ENCODE assay signal across 25 cellular contexts in genomic region chr4:163911891-163912290, GRCh38.
"Had no signal": no experiment of that assay in that cellular context is flagged by ENCODE, and none has a peak within 500 bp of the region (broad histone marks: within the 10 kb centered on the region; RNA-seq: fewer than 3 reads in every experiment).

No MANE protein-coding gene starts in this region.

- H3K9me3 ChIP-seq: left ventricle myocardium inferior, stomach had no signal

- H3K27ac ChIP-seq: left ventricle myocardium inferior, parathyroid adenoma, skin epidermis, stomach had no signal

- H3K4me3 Mint-ChIP-seq: activated CD4-positive, alpha-beta memory T cell treated with anti-CD3 and anti-CD28 coated beads for 36 hours; activated naive CD4-positive, alpha-beta T cell treated with anti-CD3 and anti-CD28 coated beads for 36 hours; activated naive CD8-positive, alpha-beta T cell treated with anti-CD3 and anti-CD28 coated beads, Interleukin-2, amount 10 ng/mL, durations not matched to agents 7 days and 5 days; brain; nephron; stimulated activated memory B cell treated with anti-CD40 and anti-IgM and Interleukin-4, amounts not matched to agents 10 μg/mL and 1 μg/mL and 100 μg/mL, for 72 hours had no signal

- H3K9me3 Mint-ChIP-seq: activated CD4-positive, alpha-beta memory T cell treated with anti-CD3 and anti-CD28 coated beads for 36 hours; activated naive CD4-positive, alpha-beta T cell treated with anti-CD3 and anti-CD28 coated beads for 36 hours; activated naive CD8-positive, alpha-beta T cell treated with anti-CD3 and anti-CD28 coated beads, Interleukin-2, amount 10 ng/mL, durations not matched to agents 7 days and 5 days; brain; nephron; stimulated activated memory B cell treated with anti-CD40 and anti-IgM and Interleukin-4, amounts not matched to agents 10 μg/mL and 1 μg/mL and 100 μg/mL, for 72 hours had no signal

- DNase-seq: activated CD4-positive, alpha-beta memory T cell treated with anti-CD3 and anti-CD28 coated beads for 36 hours; activated CD4-positive, alpha-beta T cell treated with anti-CD3 and anti-CD28 coated beads for 4 hours; activated CD4-positive, CD25-positive, alpha-beta regulatory T cell; activated effector memory CD4-positive, alpha-beta T cell treated with Interleukin-2 at 50 U/mL for 16 hours; activated naive CD4-positive, alpha-beta T cell treated with anti-CD3 and anti-CD28 coated beads for 36 hours; activated naive CD8-positive, alpha-beta T cell treated with anti-CD3 and anti-CD28 coated beads, Interleukin-2, amount 10 ng/mL, durations not matched to agents 7 days and 5 days; activated T-cell treated with anti-CD3 and anti-CD28 coated beads, Interleukin-2, amount 50 U/mL, for 48 hours; amygdala; dermis blood vessel endothelial cell; effector CD8-positive, alpha-beta T cell; erythroblast; foreskin melanocyte; left ventricle myocardium inferior; mammary epithelial cell; midbrain; nucleus accumbens; right cardiac atrium; stimulated activated CD4-positive, alpha-beta T cell treated with anti-CD3 and anti-CD28 coated beads, Interleukin-1b, Interleukin-23, amount 100 ng/mL, for 48 hours; stomach; T1000 had no signal

- H3K27ac Mint-ChIP-seq: activated CD4-positive, alpha-beta memory T cell treated with anti-CD3 and anti-CD28 coated beads for 36 hours; activated naive CD4-positive, alpha-beta T cell treated with anti-CD3 and anti-CD28 coated beads for 36 hours; activated naive CD8-positive, alpha-beta T cell treated with anti-CD3 and anti-CD28 coated beads, Interleukin-2, amount 10 ng/mL, durations not matched to agents 7 days and 5 days; brain; nephron; stimulated activated memory B cell treated with anti-CD40 and anti-IgM and Interleukin-4, amounts not matched to agents 10 μg/mL and 1 μg/mL and 100 μg/mL, for 72 hours had no signal

- H3K27me3 Mint-ChIP-seq: activated CD4-positive, alpha-beta memory T cell treated with anti-CD3 and anti-CD28 coated beads for 36 hours; activated naive CD8-positive, alpha-beta T cell treated with anti-CD3 and anti-CD28 coated beads, Interleukin-2, amount 10 ng/mL, durations not matched to agents 7 days and 5 days; brain; stimulated activated memory B cell treated with anti-CD40 and anti-IgM and Interleukin-4, amounts not matched to agents 10 μg/mL and 1 μg/mL and 100 μg/mL, for 72 hours had no signal

- H3K4me3 ChIP-seq: left ventricle myocardium inferior, skin epidermis, stomach had no signal

- ATAC-seq: right cardiac atrium; stimulated activated memory B cell treated with anti-CD40 and anti-IgM and Interleukin-4, amounts not matched to agents 10 μg/mL and 1 μg/mL and 100 μg/mL, for 72 hours had no signal

- H3K4me1 Mint-ChIP-seq: nephron; stimulated activated memory B cell treated with anti-CD40 and anti-IgM and Interleukin-4, amounts not matched to agents 10 μg/mL and 1 μg/mL and 100 μg/mL, for 72 hours had no signal

- H3K4me1 ChIP-seq: left ventricle myocardium inferior, parathyroid adenoma, stomach had no signal

- H3K27me3 ChIP-seq: stomach had no signal

- H3K36me3 Mint-ChIP-seq: activated CD4-positive, alpha-beta memory T cell treated with anti-CD3 and anti-CD28 coated beads for 36 hours; activated naive CD8-positive, alpha-beta T cell treated with anti-CD3 and anti-CD28 coated beads, Interleukin-2, amount 10 ng/mL, durations not matched to agents 7 days and 5 days; brain; stimulated activated memory B cell treated with anti-CD40 and anti-IgM and Interleukin-4, amounts not matched to agents 10 μg/mL and 1 μg/mL and 100 μg/mL, for 72 hours had no signal

- H3K36me3 ChIP-seq: left ventricle myocardium inferior, stomach had no signal
